Comparison of ENCODE assay signal across 1 cellular context in the genomic region with DNA sequence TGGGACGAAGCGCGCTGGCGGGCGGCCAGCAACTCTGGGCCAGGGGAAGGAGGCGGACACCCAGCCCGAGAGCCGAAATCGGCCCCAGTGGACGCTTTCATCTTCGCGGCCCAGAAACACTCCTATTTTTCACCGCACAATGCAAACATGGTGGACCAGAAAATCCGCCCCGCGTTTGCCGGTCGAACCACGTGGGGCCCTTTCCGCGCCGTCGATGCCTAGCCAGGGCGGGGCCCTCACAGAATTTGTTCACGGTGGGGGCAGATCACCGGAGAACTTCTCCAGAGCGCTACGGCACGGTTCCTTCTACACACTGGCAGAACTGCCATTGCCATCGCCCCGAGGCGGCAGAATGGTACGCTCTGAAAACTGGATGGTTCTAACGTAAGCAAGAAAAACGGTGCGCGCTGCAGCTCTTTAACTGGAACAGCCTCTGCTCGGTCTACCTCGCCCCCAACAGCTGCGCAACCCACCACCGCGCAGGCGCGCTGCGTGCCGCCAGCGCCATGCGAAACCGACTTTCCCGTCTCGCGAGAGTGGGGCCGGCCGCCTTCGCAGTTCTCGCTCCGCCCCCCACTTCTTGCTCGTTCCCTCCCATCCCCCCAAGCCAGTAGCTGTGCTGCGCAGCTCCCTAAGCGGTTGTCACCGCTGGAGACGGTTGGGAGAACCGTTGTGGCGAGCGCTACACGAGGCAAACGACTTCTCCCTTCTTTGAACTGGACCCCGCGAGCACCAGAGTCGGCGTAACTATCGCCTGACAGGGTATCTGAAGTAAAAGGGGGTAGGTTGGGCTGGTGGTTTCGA.
TF ChIP-seq lines count a peak whose summit lies in the region.

Gene HNRNPH3 (plus strand): TSS at position 610 of the 804 bp plus-strand sequence. CDS start 5,158 bp downstream, outside the sequence.

TF ChIP-seq in GM12878, 131 proteins besides CTCF, POLR2A, EP300 and RAD21 (continued from another document):
- TF ChIP-seq ATF3 (IDR thresholded peaks at IDR 0.05; ENCODE audit: borderline replicate concordance, extremely low read depth, low read depth, low read length): no peak
